Comparison of ENCODE assay signal across 23 cellular contexts in genomic region chr17:60386475-60387058, GRCh38. TPM values are rescaled to one million over a fixed set of nuclear protein-coding genes. Genes with fewer than 3 reads are reported as not detected.
DNase-seq lines count a peak whose midpoint lies in the region; ATAC-seq and TF ChIP-seq lines count a peak whose summit lies in the region.
"Had no signal": no experiment of that assay in that cellular context is flagged by ENCODE, and none has a peak within 500 bp of the region (broad histone marks: within the 10 kb centered on the region; RNA-seq: fewer than 3 reads in every experiment).

No MANE protein-coding gene starts in this region.

- H3K4me1 ChIP-seq in HUES64 (ENCODE audit: insufficient read depth, low read length), result peaks cover 75% of the 10 kb centered on the region
- H3K4me1 ChIP-seq in neural progenitor cell, result peaks cover 50% of the 10 kb centered on the region

- WGBS in HUES64, result 39% methylated on average over 1 of the region's 3 CpGs

- H3K4me3 Mint-ChIP-seq in CD14-positive monocyte, result peak overlapping the region in 1 of 2 donors; percentile 39
- H3K4me3 Mint-ChIP-seq in neural progenitor cell, result no peak overlapping the region
- H3K4me3 Mint-ChIP-seq in effector memory CD8-positive, alpha-beta T cell, result no peak overlapping the region
- H3K4me3 Mint-ChIP-seq: activated CD8-positive, alpha-beta T cell treated with anti-CD3 and anti-CD28 coated beads for 36 hours; activated naive CD8-positive, alpha-beta T cell treated with anti-CD3 and anti-CD28 coated beads, Interleukin-2, amount 10 ng/mL, durations not matched to agents 7 days and 5 days had no signal

- no peak for TF ChIP-seq CTCF in CD14-positive monocyte (IDR thresholded peaks at IDR 0.05)
- no peak for TF ChIP-seq CTCF in dorsolateral prefrontal cortex (IDR thresholded peaks at IDR 0.05 in 54 of 56, conservative IDR thresholded peaks at IDR 0.05 in 2 of 56; ENCODE audit: low read depth in 1 of 56, partially characterized antibody in 56 of 56)
- no peak for TF ChIP-seq CTCF in neural progenitor cell (IDR thresholded peaks at IDR 0.05)

- H3K79me2 ChIP-seq in neural progenitor cell (ENCODE audit: low read depth), result peaks cover 100% of the 10 kb centered on the region

- H3F3A ChIP-seq in neural progenitor cell (ENCODE audit: low read depth), result peaks cover 42% of the 10 kb centered on the region

- H3K27ac Mint-ChIP-seq in CD14-positive monocyte, result peak overlapping the region; percentile 45 to 82 (median 58)
- H3K27ac Mint-ChIP-seq in neural progenitor cell, result no peak overlapping the region
- H3K27ac Mint-ChIP-seq in effector memory CD8-positive, alpha-beta T cell, result no peak overlapping the region
- H3K27ac Mint-ChIP-seq: activated CD8-positive, alpha-beta T cell treated with anti-CD3 and anti-CD28 coated beads for 36 hours; activated naive CD8-positive, alpha-beta T cell treated with anti-CD3 and anti-CD28 coated beads, Interleukin-2, amount 10 ng/mL, durations not matched to agents 7 days and 5 days had no signal

- peaks cover 0 to 2% (median 0%) of the 10 kb centered on the region in 7 donors for H3K9me3 Mint-ChIP-seq in CD14-positive monocyte
- H3K9me3 Mint-ChIP-seq in neural progenitor cell, result no peaks in the 10 kb centered on the region
- H3K9me3 Mint-ChIP-seq in effector memory CD8-positive, alpha-beta T cell, result no peaks in the 10 kb centered on the region
- H3K9me3 Mint-ChIP-seq: activated CD8-positive, alpha-beta T cell treated with anti-CD3 and anti-CD28 coated beads for 36 hours; activated naive CD8-positive, alpha-beta T cell treated with anti-CD3 and anti-CD28 coated beads, Interleukin-2, amount 10 ng/mL, durations not matched to agents 7 days and 5 days had no signal

- intact Hi-C loops in CD14-positive monocyte (cut with micrococcal nuclease) (no loop called here), dorsolateral prefrontal cortex (cut with DNase I) (loop anchor here in 1 of 2 donors (5.0 kb wide), 1 partner anchor 154 kb away; no protein-coding TSS in a partner anchor)

- H3K36me3 Mint-ChIP-seq in CD14-positive monocyte (peaks cover 8 to 17% of the 10 kb centered on the region in 2 donors), neural progenitor cell (no peaks in the 10 kb centered on the region)
- peaks cover 9% of the 10 kb centered on the region for H3K36me3 Mint-ChIP-seq in effector memory CD8-positive, alpha-beta T cell (ENCODE audit: insufficient read depth)

- H4K20me1 ChIP-seq in neural progenitor cell (ENCODE audit: low read depth), result peaks cover 68% of the 10 kb centered on the region

- H3K9ac ChIP-seq in HUES64 (ENCODE audit: low read depth, low read length) (no peak overlapping the region), neural progenitor cell (no peak overlapping the region)

- peak overlapping the region; percentile 39 for H3K4me2 ChIP-seq in neural progenitor cell

- peaks cover 0 to 3% (median 1%) of the 10 kb centered on the region in 3 donors for H3K27me3 Mint-ChIP-seq in CD14-positive monocyte (ENCODE audit: low read depth in 3 of 3)
- H3K27me3 Mint-ChIP-seq in neural progenitor cell (ENCODE audit: insufficient read depth, low read depth), result peaks cover 5% of the 10 kb centered on the region
- no peaks in the 10 kb centered on the region for H3K27me3 Mint-ChIP-seq in effector memory CD8-positive, alpha-beta T cell
- H3K27me3 Mint-ChIP-seq: activated CD8-positive, alpha-beta T cell treated with anti-CD3 and anti-CD28 coated beads for 36 hours; activated naive CD8-positive, alpha-beta T cell treated with anti-CD3 and anti-CD28 coated beads, Interleukin-2, amount 10 ng/mL, durations not matched to agents 7 days and 5 days had no signal

- H3K4me3 ChIP-seq in HUES64 (ENCODE audit: low read length), result 0 out of 2 replicates have a peak overlapping the region, but pooled peaks have one; percentile 7
- peak overlapping the region in 6 of 59 donors; percentile 0 to 25 (median 14) for H3K4me3 ChIP-seq in dorsolateral prefrontal cortex
- H3K4me3 ChIP-seq in neural progenitor cell, result no peak overlapping the region
- H3K4me3 ChIP-seq: breast epithelium, sigmoid colon had no signal

- H3K27ac ChIP-seq in HUES64 (ENCODE audit: low read depth, low read length) (peak overlapping the region; percentile 67), dorsolateral prefrontal cortex (peak overlapping the region in 55 of 59 donors; percentile 4 to 92 (median 66)), neural progenitor cell (peak overlapping the region; percentile 84)
- H3K27ac ChIP-seq: breast epithelium, RWPE1, sigmoid colon had no signal

- no peaks in the 10 kb centered on the region for H3K9me3 ChIP-seq in HUES64 (ENCODE audit: insufficient read depth, low read depth, low read length)
- H3K9me3 ChIP-seq in neural progenitor cell (ENCODE audit: low read depth), result no peaks in the 10 kb centered on the region
- H3K9me3 ChIP-seq: breast epithelium, sigmoid colon had no signal

- H3K36me3 ChIP-seq in HUES64 (ENCODE audit: insufficient read depth, low read length), result 0 out of 2 replicates have a peak, but pooled peaks cover 5% of the 10 kb centered on the region
- no peaks in the 10 kb centered on the region for H3K36me3 ChIP-seq in neural progenitor cell
- H3K36me3 ChIP-seq: breast epithelium, sigmoid colon had no signal

- ATAC-seq in HG02623 (IDR thresholded peaks at IDR 0.05; ENCODE audit: unreplicated experiment), result no peak
- ATAC-seq in effector memory CD8-positive, alpha-beta T cell (replicated peaks), result no peak
- no peak for ATAC-seq in HG03521 (IDR thresholded peaks at IDR 0.05; ENCODE audit: unreplicated experiment)
- ATAC-seq in GM18502 (IDR thresholded peaks at IDR 0.05; ENCODE audit: poor library complexity, unreplicated experiment), result no peak
- ATAC-seq: activated CD8-positive, alpha-beta T cell treated with anti-CD3 and anti-CD28 coated beads for 36 hours; left colon had no signal

- no peak overlapping the region for H2AFZ ChIP-seq in neural progenitor cell (replicated peaks)

- H3K4me1 Mint-ChIP-seq in CD14-positive monocyte (peaks cover 72% of the 10 kb centered on the region), neural progenitor cell (peaks cover 40% of the 10 kb centered on the region)
- H3K4me1 Mint-ChIP-seq in effector memory CD8-positive, alpha-beta T cell (ENCODE audit: low read depth in 2 of 2), result peaks cover 38 to 47% of the 10 kb centered on the region in 2 donors

- H3K27me3 ChIP-seq in HUES64 (ENCODE audit: insufficient read depth, low read length) (no peaks in the 10 kb centered on the region), dorsolateral prefrontal cortex (no peaks in the 10 kb centered on the region), neural progenitor cell (no peaks in the 10 kb centered on the region)
- H3K27me3 ChIP-seq: breast epithelium, sigmoid colon had no signal

- DNase-seq in CD14-positive monocyte (ENCODE audit: low spot score) (no peak), dorsolateral prefrontal cortex (no peak), neural progenitor cell (ENCODE audit: low spot score) (peak; percentile 20)
- DNase-seq in effector memory CD8-positive, alpha-beta T cell, result no peak
- DNase-seq: activated CD8-positive, alpha-beta T cell treated with anti-CD3 and anti-CD28 coated beads for 36 hours; activated naive CD8-positive, alpha-beta T cell treated with anti-CD3 and anti-CD28 coated beads, Interleukin-2, amount 10 ng/mL, durations not matched to agents 7 days and 5 days; effector CD4-positive, alpha-beta T cell; H7; left colon; NCI-H1694; NCI-H226; occipital lobe; sigmoid colon had no signal

RNA-seq across cellular contexts. Expression of gene USP32, which starts 5.4 kb away (rescaled TPM):
- 10 to 100 TPM; 10.1 to 16.6 TPM for polyA plus RNA-seq in CD14-positive monocyte
- 39.1 TPM for polyA plus RNA-seq in HUES64 (2013, experiment 1 of 2)
- 42.8 TPM for polyA plus RNA-seq in HUES64 (2013, experiment 2 of 2)
- total RNA-seq in dorsolateral prefrontal cortex (100 to 1,000 TPM in 84 of 120 experiments, 10 to 100 TPM in 36; 74.4 to 158 (median 108) TPM), neural progenitor cell (ENCODE audit: low replicate concordance) (37.1 and 45.0 TPM in 2 replicates)

RNA-seq across cellular contexts. Expression of gene CHCT1, which starts 35.7 kb away (rescaled TPM):
- polyA plus RNA-seq in CD14-positive monocyte, result not detected
- polyA plus RNA-seq in HUES64 (2013, experiment 1 of 2), result not detected
- polyA plus RNA-seq in HUES64 (2013, experiment 2 of 2), result not detected
- total RNA-seq in dorsolateral prefrontal cortex (under 1 TPM in 2 of 120 experiments, not detected in 118; 0.64 to 0.85 TPM), neural progenitor cell (ENCODE audit: low replicate concordance) (0.77 TPM in 1 of 2 replicates, not detected in the other)
- total RNA-seq: activated CD8-positive, alpha-beta T cell treated with anti-CD3 and anti-CD28 coated beads for 36 hours; activated naive CD8-positive, alpha-beta T cell treated with anti-CD3 and anti-CD28 coated beads, Interleukin-2, amount 10 ng/mL, durations not matched to agents 7 days and 5 days; H7; HT-29; left colon; M059J; mucosa of gallbladder; occipital lobe; sigmoid colon; subcutaneous adipose tissue had no signal
- polyA plus RNA-seq: sigmoid colon had no signal

Comparison
In these comparisons a context has a peak if more than half of its experiments do, and no peak if none do; other contexts are left out.
1. H3K27ac Mint-ChIP-seq: peak in CD14-positive monocyte (7 of 7); none in neural progenitor cell (single experiment) and effector memory CD8-positive, alpha-beta T cell (0 of 2).
2. Peak in every context shown above with its lines, with median percentiles within 50 percentile points of each other: H3K27ac ChIP-seq.